ENCODE assay signal across 3 cellular contexts in genomic region chr7:22799633-22800032, GRCh38.
TF ChIP-seq lines count a peak whose summit lies in the region.

No MANE protein-coding gene starts in this region.

TF ChIP-seq in HCT116, 20 proteins besides CTCF, POLR2A, EP300 and RAD21:
- TF ChIP-seq SIN3A (IDR thresholded peaks at IDR 0.05; ENCODE audit: low read depth) = no peak
- TF ChIP-seq ELF1 (IDR thresholded peaks at IDR 0.05; ENCODE audit: borderline replicate concordance, low read depth) = no peak
- no peak for TF ChIP-seq TCF7L2 (IDR thresholded peaks at IDR 0.05; ENCODE audit: borderline replicate concordance, extremely low read depth, insufficient read depth, insufficient read length)
- TF ChIP-seq, protein P1, sequence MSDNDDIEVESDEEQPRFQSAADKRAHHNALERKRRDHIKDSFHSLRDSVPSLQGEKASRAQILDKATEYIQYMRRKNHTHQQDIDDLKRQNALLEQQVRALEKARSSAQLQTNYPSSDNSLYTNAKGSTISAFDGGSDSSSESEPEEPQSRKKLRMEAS (IDR thresholded peaks at IDR 0.05) = no peak
- no peak for TF ChIP-seq ZFX (IDR thresholded peaks at IDR 0.05)
- no peak for TF ChIP-seq EGR1 (IDR thresholded peaks at IDR 0.05; ENCODE audit: low read depth)
- no peak for TF ChIP-seq POLR2AphosphoS5 (IDR thresholded peaks at IDR 0.05; ENCODE audit: low read depth, low read length)
- TF ChIP-seq EZH2 (IDR thresholded peaks at IDR 0.05) = no peak
- TF ChIP-seq FOSL1 (IDR thresholded peaks at IDR 0.05; ENCODE audit: low read depth) = no peak
- no peak for TF ChIP-seq CEBPB (IDR thresholded peaks at IDR 0.05; ENCODE audit: low read depth)
- TF ChIP-seq YY1 (IDR thresholded peaks at IDR 0.05; ENCODE audit: extremely low read depth, insufficient replicate concordance, low read depth, low read length) = no peak
- no peak for TF ChIP-seq ZBTB33 (IDR thresholded peaks at IDR 0.05; ENCODE audit: extremely low read depth, insufficient replicate concordance, low read length)
- no peak for TF ChIP-seq SP1 (IDR thresholded peaks at IDR 0.05; ENCODE audit: low read depth)
- no peak for TF ChIP-seq CBX3 (IDR thresholded peaks at IDR 0.05; ENCODE audit: low read depth)
- no peak for TF ChIP-seq JUND (IDR thresholded peaks at IDR 0.05)
TF ChIP-seq in HCT116: peak in this region for 0.

TF ChIP-seq in K562, 482 proteins besides CTCF, POLR2A, EP300 and RAD21:
- TF ChIP-seq SP2 (IDR thresholded peaks at IDR 0.05; ENCODE audit: extremely low read depth, low read depth, low read length, poor library complexity, severe bottlenecking) (no peak), ZNF316 (IDR thresholded peaks at IDR 0.05) (0 out of 2 replicates have a peak, but pooled peaks have one; percentile 12)

TF ChIP-seq in WTC11, 78 proteins besides CTCF, POLR2A, EP300 and RAD21:
- TF ChIP-seq ZNF423 (CRISPR knock-in tag; IDR thresholded peaks at IDR 0.05) = no peak
- no peak for TF ChIP-seq NFATC4 (CRISPR knock-in tag; IDR thresholded peaks at IDR 0.05)
- TF ChIP-seq ZMAT4 (CRISPR knock-in tag; IDR thresholded peaks at IDR 0.05) = no peak
- TF ChIP-seq ETV6 (CRISPR knock-in tag; IDR thresholded peaks at IDR 0.05) = no peak
- TF ChIP-seq RORB (CRISPR knock-in tag; IDR thresholded peaks at IDR 0.05) = no peak
- TF ChIP-seq NR2C2 (CRISPR knock-in tag; IDR thresholded peaks at IDR 0.05) = no peak
- TF ChIP-seq, protein P2, sequence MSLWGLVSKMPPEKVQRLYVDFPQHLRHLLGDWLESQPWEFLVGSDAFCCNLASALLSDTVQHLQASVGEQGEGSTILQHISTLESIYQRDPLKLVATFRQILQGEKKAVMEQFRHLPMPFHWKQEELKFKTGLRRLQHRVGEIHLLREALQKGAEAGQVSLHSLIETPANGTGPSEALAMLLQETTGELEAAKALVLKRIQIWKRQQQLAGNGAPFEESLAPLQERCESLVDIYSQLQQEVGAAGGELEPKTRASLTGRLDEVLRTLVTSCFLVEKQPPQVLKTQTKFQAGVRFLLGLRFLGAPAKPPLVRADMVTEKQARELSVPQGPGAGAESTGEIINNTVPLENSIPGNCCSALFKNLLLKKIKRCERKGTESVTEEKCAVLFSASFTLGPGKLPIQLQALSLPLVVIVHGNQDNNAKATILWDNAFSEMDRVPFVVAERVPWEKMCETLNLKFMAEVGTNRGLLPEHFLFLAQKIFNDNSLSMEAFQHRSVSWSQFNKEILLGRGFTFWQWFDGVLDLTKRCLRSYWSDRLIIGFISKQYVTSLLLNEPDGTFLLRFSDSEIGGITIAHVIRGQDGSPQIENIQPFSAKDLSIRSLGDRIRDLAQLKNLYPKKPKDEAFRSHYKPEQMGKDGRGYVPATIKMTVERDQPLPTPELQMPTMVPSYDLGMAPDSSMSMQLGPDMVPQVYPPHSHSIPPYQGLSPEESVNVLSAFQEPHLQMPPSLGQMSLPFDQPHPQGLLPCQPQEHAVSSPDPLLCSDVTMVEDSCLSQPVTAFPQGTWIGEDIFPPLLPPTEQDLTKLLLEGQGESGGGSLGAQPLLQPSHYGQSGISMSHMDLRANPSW (CRISPR knock-in tag; conservative IDR thresholded peaks at IDR 0.05; ENCODE audit: low read depth) = no peak
- no peak for TF ChIP-seq FOXJ3 (CRISPR knock-in tag; IDR thresholded peaks at IDR 0.05; ENCODE audit: borderline replicate concordance)
- TF ChIP-seq GRHL2 (CRISPR knock-in tag; IDR thresholded peaks at IDR 0.05; ENCODE audit: insufficient replicate concordance, severe bottlenecking) = no peak
- TF ChIP-seq ZNF416 (CRISPR knock-in tag; IDR thresholded peaks at IDR 0.05) = no peak
- TF ChIP-seq IRF2 (CRISPR knock-in tag; IDR thresholded peaks at IDR 0.05; ENCODE audit: borderline replicate concordance, low read depth) = no peak
- no peak for TF ChIP-seq ZNF219 (CRISPR knock-in tag; IDR thresholded peaks at IDR 0.05; ENCODE audit: borderline replicate concordance)
- TF ChIP-seq CREB1 (CRISPR knock-in tag; IDR thresholded peaks at IDR 0.05) = no peak
- no peak for TF ChIP-seq ZNF396 (CRISPR knock-in tag; IDR thresholded peaks at IDR 0.05; ENCODE audit: borderline replicate concordance)
- no peak for TF ChIP-seq ZNF121 (CRISPR knock-in tag; IDR thresholded peaks at IDR 0.05)
- no peak for TF ChIP-seq ELF4 (CRISPR knock-in tag; IDR thresholded peaks at IDR 0.05; ENCODE audit: low read depth)
- TF ChIP-seq, protein P3, sequence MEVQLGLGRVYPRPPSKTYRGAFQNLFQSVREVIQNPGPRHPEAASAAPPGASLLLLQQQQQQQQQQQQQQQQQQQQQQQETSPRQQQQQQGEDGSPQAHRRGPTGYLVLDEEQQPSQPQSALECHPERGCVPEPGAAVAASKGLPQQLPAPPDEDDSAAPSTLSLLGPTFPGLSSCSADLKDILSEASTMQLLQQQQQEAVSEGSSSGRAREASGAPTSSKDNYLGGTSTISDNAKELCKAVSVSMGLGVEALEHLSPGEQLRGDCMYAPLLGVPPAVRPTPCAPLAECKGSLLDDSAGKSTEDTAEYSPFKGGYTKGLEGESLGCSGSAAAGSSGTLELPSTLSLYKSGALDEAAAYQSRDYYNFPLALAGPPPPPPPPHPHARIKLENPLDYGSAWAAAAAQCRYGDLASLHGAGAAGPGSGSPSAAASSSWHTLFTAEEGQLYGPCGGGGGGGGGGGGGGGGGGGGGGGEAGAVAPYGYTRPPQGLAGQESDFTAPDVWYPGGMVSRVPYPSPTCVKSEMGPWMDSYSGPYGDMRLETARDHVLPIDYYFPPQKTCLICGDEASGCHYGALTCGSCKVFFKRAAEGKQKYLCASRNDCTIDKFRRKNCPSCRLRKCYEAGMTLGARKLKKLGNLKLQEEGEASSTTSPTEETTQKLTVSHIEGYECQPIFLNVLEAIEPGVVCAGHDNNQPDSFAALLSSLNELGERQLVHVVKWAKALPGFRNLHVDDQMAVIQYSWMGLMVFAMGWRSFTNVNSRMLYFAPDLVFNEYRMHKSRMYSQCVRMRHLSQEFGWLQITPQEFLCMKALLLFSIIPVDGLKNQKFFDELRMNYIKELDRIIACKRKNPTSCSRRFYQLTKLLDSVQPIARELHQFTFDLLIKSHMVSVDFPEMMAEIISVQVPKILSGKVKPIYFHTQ (CRISPR knock-in tag; IDR thresholded peaks at IDR 0.05) = no peak
TF ChIP-seq in WTC11: peak in this region for 0.
